6 cellular contexts compared by ENCODE assay signal in the genomic region with DNA sequence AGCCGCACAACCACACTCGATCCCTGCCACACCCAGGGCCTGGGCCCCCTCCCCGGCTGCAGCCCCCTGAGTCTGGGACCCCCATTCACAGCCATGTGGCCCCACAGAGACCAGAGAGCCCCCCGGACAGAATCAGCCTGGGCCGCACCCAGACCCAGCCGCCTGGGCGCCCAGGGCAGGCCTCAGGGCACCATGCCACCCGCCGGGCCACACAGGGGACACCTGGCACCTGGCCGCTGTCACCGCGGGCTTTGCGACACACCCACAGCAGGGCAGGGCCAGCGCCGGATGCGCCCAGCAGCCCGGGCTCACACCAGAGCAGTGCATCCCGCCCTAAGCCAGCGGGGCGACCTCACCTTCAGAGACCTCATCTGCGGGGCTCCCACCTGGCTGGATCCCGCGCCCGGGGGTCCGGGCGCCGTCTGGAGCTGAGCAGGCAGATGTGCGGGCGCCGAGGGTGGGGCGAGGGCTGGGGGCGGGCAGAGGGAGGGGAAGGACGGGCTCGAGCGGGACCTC. TPM values are rescaled to one million over a fixed set of nuclear protein-coding genes. Genes with fewer than 3 reads are reported as not detected.
DNase-seq lines count a peak whose midpoint lies in the region; ATAC-seq and TF ChIP-seq lines count a peak whose summit lies in the region.

No MANE protein-coding gene starts in this region.

- intact Hi-C loops in Calu3 (cut with micrococcal nuclease; ENCODE audit: unreplicated experiment), result no loop called here

- H3K4me1 Mint-ChIP-seq in Calu3 (ENCODE audit: low read depth, unreplicated experiment), result peaks cover 11% of the 10 kb centered on the region

- no TSS peak for BruUV-seq in Calu3 (replicated peaks; lab: Mats Ljungman, UMichigan)

- CTCF ChIA-PET in Calu3 (lab: Charles Lee), result no interaction called here

- DNase-seq in Calu3 (peak; percentile 64), SW480 (ENCODE audit: low spot score) (peak; percentile 58), iPS-NIHi11 (ENCODE audit: low spot score) (peak; percentile 76), DMS 273 treated with DMSO at 0.1 percent for 48 hours (lab: John Stamatoyannopoulos, UW) (no peak)

- H3K27ac Mint-ChIP-seq in Calu3 (ENCODE audit: unreplicated experiment), result no peak overlapping the region

- H3K27me3 Mint-ChIP-seq in Calu3 (ENCODE audit: unreplicated experiment), result no peaks in the 10 kb centered on the region

- TF ChIP-seq CTCF in Calu3 (IDR thresholded peaks at IDR 0.05; ENCODE audit: unreplicated experiment), result no peak

- no peak overlapping the region for H3K4me3 Mint-ChIP-seq in Calu3 (ENCODE audit: low read depth, unreplicated experiment)

- ATAC-seq in HG02885 (IDR thresholded peaks at IDR 0.05; ENCODE audit: poor library complexity, unreplicated experiment) (no peak), GM21528 (IDR thresholded peaks at IDR 0.05; ENCODE audit: low FRiP score, unreplicated experiment) (no peak)

- H3K9me3 Mint-ChIP-seq in Calu3 (ENCODE audit: low read depth, unreplicated experiment), result no peaks in the 10 kb centered on the region

- H3K36me3 Mint-ChIP-seq in Calu3 (ENCODE audit: insufficient read depth, unreplicated experiment), result peaks cover 19% of the 10 kb centered on the region

RNA-seq across cellular contexts. Expression of gene TBXA2R, which starts 0.4 kb away (rescaled TPM):
- 0.20 and 0.24 TPM in 2 replicates for total RNA-seq in Calu3 (2022)

RNA-seq across cellular contexts. Expression of gene CACTIN, which starts 20.4 kb away (rescaled TPM):
- total RNA-seq in Calu3 (2022), result 20.2 and 21.4 TPM in 2 replicates

RNA-seq across cellular contexts. Expression of gene GIPC3, which starts 21.0 kb away (rescaled TPM):
- total RNA-seq in Calu3 (2022), result not detected in 2 replicates

RNA-seq across cellular contexts. Expression of gene HMG20B, which starts 33.5 kb away (rescaled TPM):
- 58.1 and 58.4 TPM in 2 replicates for total RNA-seq in Calu3 (2022)

RNA-seq across cellular contexts. Expression of gene MFSD12, which starts 48.8 kb away (rescaled TPM):
- 95.2 and 105 TPM in 2 replicates for total RNA-seq in Calu3 (2022)
